ENCODE assay signal across 8 cellular contexts in the genomic region with DNA sequence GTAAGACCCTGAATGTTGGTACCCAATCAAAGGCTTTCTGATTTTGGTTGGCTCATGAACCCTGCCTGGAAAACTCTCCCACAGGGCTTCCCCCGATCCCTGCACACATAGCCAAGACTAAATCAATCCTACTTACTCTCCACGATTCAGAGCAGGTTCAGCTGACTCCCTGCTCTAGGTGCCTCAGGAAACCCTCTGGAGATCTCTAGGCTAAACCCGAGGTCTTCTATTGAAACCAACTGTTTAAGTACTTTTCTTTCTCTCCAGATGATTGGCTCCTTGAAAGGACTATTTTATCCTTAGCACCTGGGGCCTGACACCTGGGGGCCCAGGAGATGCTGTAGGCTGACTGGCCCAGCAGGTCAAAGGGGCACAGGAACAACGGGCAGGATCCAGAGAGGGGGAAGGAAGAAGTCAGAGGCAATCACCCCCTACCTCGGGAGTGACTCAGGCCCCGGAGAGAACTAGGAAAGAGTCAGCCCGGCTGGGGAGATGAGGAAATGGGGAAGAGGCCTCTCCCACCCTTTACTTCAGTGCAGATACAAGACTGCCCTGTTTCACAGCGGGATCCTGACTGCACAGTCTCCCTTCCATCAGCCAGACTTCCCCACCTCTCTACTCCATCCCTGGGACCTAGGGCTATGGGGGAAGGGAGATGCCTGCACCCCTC. TPM values are rescaled to one million over a fixed set of nuclear protein-coding genes. Genes with fewer than 3 reads are reported as not detected.
DNase-seq lines count a peak whose midpoint lies in the region; ATAC-seq and TF ChIP-seq lines count a peak whose summit lies in the region.

No MANE protein-coding gene starts in this region.

- peak; percentile 0 for ATAC-seq in upper lobe of right lung
- ATAC-seq in GM19452 (IDR thresholded peaks at IDR 0.05; ENCODE audit: unreplicated experiment), result no peak
- no peak for ATAC-seq in GM21737 (IDR thresholded peaks at IDR 0.05; ENCODE audit: unreplicated experiment)

- H3K4me3 ChIP-seq in CD8-positive, alpha-beta memory T cell (ENCODE audit: low read length), result peak overlapping the region; percentile 88
- H3K4me3 ChIP-seq in Karpas-422 (ENCODE audit: low read length) (peak overlapping the region; percentile 85), astrocyte of the cerebellum (ENCODE audit: low read depth, low read length) (peak overlapping the region; percentile 70), liver (ENCODE audit: low read depth in 1 of 3, low read length in 3 of 3) (peak overlapping the region; percentile 66 to 81 (median 68)), upper lobe of right lung (peak overlapping the region; percentile 67)

- 10% methylated on average over 8 of the region's 8 CpGs for WGBS in liver

- H3K27me3 Mint-ChIP-seq in CD8-positive, alpha-beta memory T cell, result peaks cover 0 to 2% of the 10 kb centered on the region in 2 donors

- CTCF ChIA-PET in CD8-positive, alpha-beta memory T cell (lab: Charles Lee), result interaction anchor here (1.0 to 1.2 kb wide), 6 partner anchors 11 to 52 kb away, joined by 3 to 4 read pairs (median 3); a partner anchor contains a TSS
- CTCF ChIA-PET in HEK293T (lab: Yijun Ruan, JAX), result interaction anchor here (0.9 to 1.3 kb wide), 3 partner anchors 9 to 41 kb away, joined by 3 to 6 read pairs (median 5); no protein-coding TSS in a partner anchor

- in situ Hi-C loops in astrocyte of the cerebellum (cut with HindIII; ENCODE audit: low sequenced_read_pairs), result no loop called here

- intact Hi-C loops in upper lobe of right lung (cut with DNase I), result no loop called here

- H3K4me1 ChIP-seq in CD8-positive, alpha-beta memory T cell (ENCODE audit: insufficient read depth, low read length), result peaks cover 35% of the 10 kb centered on the region
- H3K4me1 ChIP-seq in Karpas-422 (ENCODE audit: low read length) (peaks cover 38% of the 10 kb centered on the region), liver (ENCODE audit: control insufficient read depth in 4 of 4, insufficient read depth in 4 of 4, low read length in 3 of 4) (peaks cover 0 to 35% (median 29%) of the 10 kb centered on the region in 4 donors), upper lobe of right lung (peaks cover 29% of the 10 kb centered on the region)

- peaks cover 61% of the 10 kb centered on the region for H3K79me2 ChIP-seq in Karpas-422 (ENCODE audit: low read length)

- DNase-seq in CD8-positive, alpha-beta memory T cell, result no peak
- no peak for DNase-seq in Karpas-422
- DNase-seq in astrocyte of the cerebellum (ENCODE audit: low read depth), result no peak
- no peak for DNase-seq in upper lobe of right lung
- no peak for DNase-seq in HEK293T (ENCODE audit: extremely low spot score)

- POLR2A ChIA-PET in CD8-positive, alpha-beta memory T cell (lab: Charles Lee), result interaction anchor here (1.1 to 1.3 kb wide), 3 partner anchors 14 kb away, joined by 3 to 9 read pairs (median 3); a partner anchor contains a TSS
- POLR2A ChIA-PET in HEK293T (lab: Yijun Ruan, JAX), result interaction anchor here (0.9 to 6.0 kb wide), 8 partner anchors 8 to 266 kb away, joined by 3 to 95 read pairs (median 6); a partner anchor contains a TSS

- no peak for TF ChIP-seq CTCF in astrocyte of the cerebellum (IDR thresholded peaks at IDR 0.05; ENCODE audit: low read depth, low read length, missing control alignments)
- no peak for TF ChIP-seq CTCF in liver (IDR thresholded peaks at IDR 0.05; ENCODE audit: low read depth, low read length, missing input control)
- no peak for TF ChIP-seq CTCF in upper lobe of right lung (IDR thresholded peaks at IDR 0.05)

- no peak overlapping the region for H2AFZ ChIP-seq in Karpas-422 (ENCODE audit: low read length)

- peaks cover 44 to 64% (median 60%) of the 10 kb centered on the region in 3 donors for H3K4me1 Mint-ChIP-seq in CD8-positive, alpha-beta memory T cell

- peaks cover 0 to 40% (median 8%) of the 10 kb centered on the region in 3 donors for H3K36me3 Mint-ChIP-seq in CD8-positive, alpha-beta memory T cell

- no peak for TF ChIP-seq RAD21 in liver (IDR thresholded peaks at IDR 0.05)

- H3K27ac Mint-ChIP-seq in CD8-positive, alpha-beta memory T cell, result peak overlapping the region; percentile 43 to 94 (median 68)

- H3K9me3 Mint-ChIP-seq in CD8-positive, alpha-beta memory T cell, result no peaks in the 10 kb centered on the region

- peak overlapping the region; percentile 62 for H3K27ac ChIP-seq in CD8-positive, alpha-beta memory T cell (ENCODE audit: low read depth, low read length)
- H3K27ac ChIP-seq in Karpas-422 (ENCODE audit: low read length) (peak overlapping the region; percentile 71), liver (ENCODE audit: low read depth in 1 of 2, low read length in 2 of 2) (peak overlapping the region; percentile 29 to 59), upper lobe of right lung (peak overlapping the region; percentile 71)

- H3K9ac ChIP-seq in Karpas-422 (ENCODE audit: low read length) (peak overlapping the region; percentile 98), liver (ENCODE audit: low read depth in 1 of 2, low read length in 2 of 2) (peak overlapping the region; percentile 16 to 66)

- H3K36me3 ChIP-seq in CD8-positive, alpha-beta memory T cell (ENCODE audit: insufficient read depth, low read length), result peaks cover 7% of the 10 kb centered on the region
- H3K36me3 ChIP-seq in Karpas-422 (ENCODE audit: insufficient read depth, low read length), result peaks cover 14% of the 10 kb centered on the region; the same call in 1 of the 2 replicates
- H3K36me3 ChIP-seq in liver (ENCODE audit: control insufficient read depth in 4 of 4, insufficient read depth in 3 of 4, low read depth in 1 of 4, low read length in 3 of 4), result peaks cover 3 to 9% (median 7%) of the 10 kb centered on the region in 4 donors
- H3K36me3 ChIP-seq in upper lobe of right lung, result peaks cover 25% of the 10 kb centered on the region

- H3K27me3 ChIP-seq in CD8-positive, alpha-beta memory T cell (ENCODE audit: insufficient read depth, low read length, poor library complexity, severe bottlenecking), result no peaks in the 10 kb centered on the region
- H3K27me3 ChIP-seq in Karpas-422 (ENCODE audit: low read length) (no peaks in the 10 kb centered on the region), liver (ENCODE audit: control insufficient read depth in 4 of 4, insufficient read depth in 4 of 4, low read length in 3 of 4) (no peaks in the 10 kb centered on the region), upper lobe of right lung (no peaks in the 10 kb centered on the region)

- no peaks in the 10 kb centered on the region for H3K9me3 ChIP-seq in CD8-positive, alpha-beta memory T cell (ENCODE audit: low read length)
- H3K9me3 ChIP-seq in Karpas-422 (ENCODE audit: low read length), result no peaks in the 10 kb centered on the region
- H3K9me3 ChIP-seq in liver (ENCODE audit: control insufficient read depth in 4 of 4, low read length in 3 of 4), result no peaks in the 10 kb centered on the region
- no peaks in the 10 kb centered on the region for H3K9me3 ChIP-seq in upper lobe of right lung

- H3K9me2 ChIP-seq in Karpas-422 (replicated peaks; ENCODE audit: insufficient read depth, low read length), result no peaks in the 10 kb centered on the region

- H4K20me1 ChIP-seq in Karpas-422 (ENCODE audit: insufficient read depth, low read depth, low read length), result peaks cover 24% of the 10 kb centered on the region

- peak overlapping the region; percentile 83 to 91 (median 89) for H3K4me3 Mint-ChIP-seq in CD8-positive, alpha-beta memory T cell

- peak overlapping the region; percentile 92 for H3K4me2 ChIP-seq in Karpas-422 (ENCODE audit: low read depth, low read length, poor library complexity, severe bottlenecking)

TF ChIP-seq in liver, 16 proteins besides CTCF, POLR2A, EP300 and RAD21 (continues in another document):
- TF ChIP-seq RXRA (IDR thresholded peaks at IDR 0.05), result no peak
- TF ChIP-seq HNF4A (conservative IDR thresholded peaks at IDR 0.05), result no peak
- no peak for TF ChIP-seq FOXA2 (IDR thresholded peaks at IDR 0.05)
- TF ChIP-seq, protein P1, sequence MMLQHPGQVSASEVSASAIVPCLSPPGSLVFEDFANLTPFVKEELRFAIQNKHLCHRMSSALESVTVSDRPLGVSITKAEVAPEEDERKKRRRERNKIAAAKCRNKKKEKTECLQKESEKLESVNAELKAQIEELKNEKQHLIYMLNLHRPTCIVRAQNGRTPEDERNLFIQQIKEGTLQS (IDR thresholded peaks at IDR 0.05), result no peak

TF ChIP-seq in HEK293T, 16 proteins besides CTCF, POLR2A, EP300 and RAD21:
- TF ChIP-seq FOXK2 (IDR thresholded peaks at IDR 0.05) (no peak), SUZ12 (IDR thresholded peaks at IDR 0.05) (no peak), HDGF (IDR thresholded peaks at IDR 0.05; ENCODE audit: borderline replicate concordance) (no peak)
TF ChIP-seq in HEK293T: peak in this region for 0.

RNA-seq across cellular contexts. Expression of a gene that starts 2.0 kb away (rescaled TPM):
- 10 to 100 TPM; 59.0 to 61.4 TPM for total RNA-seq in CD8-positive, alpha-beta memory T cell
- polyA plus RNA-seq in CD8-positive, alpha-beta memory T cell, result 17.3 TPM
- total RNA-seq in Karpas-422 (2014; rRNA removed; shearing (Covaris generic); ENCODE audit: low replicate concordance), result 31.2 and 45.5 TPM in 2 replicates
- total RNA-seq in liver, result 10 to 100 TPM; 16.1 to 16.5 TPM
- polyA plus RNA-seq in liver, result 1 to 10 TPM; 3.6 to 9.2 TPM
- 36.0 TPM for total RNA-seq in upper lobe of right lung

RNA-seq across cellular contexts. Expression of a gene that starts 6.3 kb away (rescaled TPM):
- total RNA-seq in CD8-positive, alpha-beta memory T cell, result 1 to 10 TPM; 1.9 to 2.4 TPM
- polyA plus RNA-seq in CD8-positive, alpha-beta memory T cell, result 4.6 TPM
- total RNA-seq in Karpas-422 (2014; rRNA removed; shearing (Covaris generic); ENCODE audit: low replicate concordance), result not detected in 2 replicates
- total RNA-seq in liver, result under 1 TPM in 1 of 2 donors, not detected in 1; 0.70 TPM
- polyA plus RNA-seq in liver, result not detected
- not detected for total RNA-seq in upper lobe of right lung

RNA-seq across cellular contexts. Expression of a gene that starts 13.1 kb away (rescaled TPM):
- 10 to 100 TPM; 84.5 to 89.5 TPM for total RNA-seq in CD8-positive, alpha-beta memory T cell
- polyA plus RNA-seq in CD8-positive, alpha-beta memory T cell, result 27.2 TPM
- total RNA-seq in Karpas-422 (2014; rRNA removed; shearing (Covaris generic); ENCODE audit: low replicate concordance), result 45.4 and 65.1 TPM in 2 replicates
- total RNA-seq in liver (10 to 100 TPM; 10.0 TPM), upper lobe of right lung (51.5 TPM)
- polyA plus RNA-seq in liver, result 10 to 100 TPM; 13.4 to 15.4 TPM

RNA-seq across cellular contexts. Expression of a gene that starts 14.1 kb away (rescaled TPM):
- 100 to 1,000 TPM; 187 to 193 TPM for total RNA-seq in CD8-positive, alpha-beta memory T cell
- polyA plus RNA-seq in CD8-positive, alpha-beta memory T cell, result 227 TPM
- total RNA-seq in Karpas-422 (2014; rRNA removed; shearing (Covaris generic); ENCODE audit: low replicate concordance), result 64.1 and 117 TPM in 2 replicates
- 1 to 10 TPM in 1 of 2 donors, under 1 TPM in 1; 0.42 to 1.0 TPM for total RNA-seq in liver
- polyA plus RNA-seq in liver, result 1 to 10 TPM; 1.4 to 2.8 TPM
- total RNA-seq in upper lobe of right lung, result 8.6 TPM

RNA-seq across cellular contexts. Expression of a gene that starts 27.0 kb away (rescaled TPM):
- total RNA-seq in CD8-positive, alpha-beta memory T cell, result 10 to 100 TPM; 18.4 to 19.3 TPM
- 10.2 TPM for polyA plus RNA-seq in CD8-positive, alpha-beta memory T cell
- total RNA-seq in Karpas-422 (2014; rRNA removed; shearing (Covaris generic); ENCODE audit: low replicate concordance), result 18.2 and 20.5 TPM in 2 replicates
- total RNA-seq in liver, result 1 to 10 TPM; 3.2 to 4.7 TPM
- 1 to 10 TPM; 2.3 to 3.0 TPM for polyA plus RNA-seq in liver
- total RNA-seq in upper lobe of right lung, result 6.1 TPM
